In the genomic region with DNA sequence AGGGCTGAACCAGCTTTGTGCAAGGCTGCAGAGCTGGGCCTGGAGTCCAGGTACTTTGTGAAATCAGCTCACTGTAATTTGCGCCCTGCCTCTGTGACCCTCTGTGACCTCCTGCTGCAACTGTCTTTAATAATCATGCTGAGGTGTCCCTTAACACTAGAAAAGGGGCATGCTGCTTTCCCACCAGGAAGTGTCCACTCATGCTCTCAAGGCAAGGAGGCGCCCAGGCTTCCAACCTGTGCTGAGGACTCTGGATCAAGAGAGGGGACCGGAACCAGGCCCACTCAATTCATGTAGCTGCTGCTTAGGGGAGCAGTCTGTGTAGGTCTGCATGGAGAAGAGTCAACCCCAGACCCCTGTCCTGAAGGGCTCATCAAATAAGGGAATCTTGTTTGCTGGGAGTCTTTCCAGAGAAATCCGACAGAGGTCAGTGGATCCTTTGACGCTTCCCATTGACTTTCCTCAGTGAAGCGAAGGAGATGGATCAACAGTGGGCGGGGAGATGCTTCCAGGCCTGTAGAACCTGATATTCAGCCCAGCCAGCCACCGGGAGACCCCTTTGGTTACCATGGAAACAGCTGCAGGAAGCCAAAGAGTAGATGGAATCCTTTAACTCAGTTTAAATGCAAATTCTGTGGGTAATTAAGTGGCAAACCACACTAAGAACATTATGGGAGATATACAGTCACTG, we compare ENCODE assay signal across 24 cellular contexts.
DNase-seq lines count a peak whose midpoint lies in the region; ATAC-seq, FAIRE-seq and TF ChIP-seq lines count a peak whose summit lies in the region.
"Had no signal": no experiment of that assay in that cellular context is flagged by ENCODE, and none has a peak within 500 bp of the region (broad histone marks: within the 10 kb centered on the region; RNA-seq: fewer than 3 reads in every experiment).

No MANE protein-coding gene starts in this region.

- intact Hi-C loops in thyroid gland (cut with DNase I): no loop called here

- TF ChIP-seq CTCF in thyroid gland (IDR thresholded peaks at IDR 0.05): no peak

- H3K27ac Mint-ChIP-seq in stimulated activated memory B cell treated with anti-CD40 and anti-IgM and Interleukin-4, amounts not matched to agents 10 μg/mL and 1 μg/mL and 100 μg/mL, for 72 hours: no peak overlapping the region
- H3K27ac Mint-ChIP-seq: activated B cell treated with CpG ODN at 0.5 μM for 24 hours; activated naive CD8-positive, alpha-beta T cell treated with anti-CD3 and anti-CD28 coated beads for 36 hours; activated T-helper 2 cell treated with anti-CD3 and anti-CD28 coated beads, Interferon-gamma antibody, Interleukin-2, Interleukin-4, amounts not matched to agents 10 μg/mL and 5 μg/mL and 100 μg/mL, durations not matched to agents 14 hours and 24 hours and 36 hours had no signal

- 71 to 79% methylated on average over 7 to 8 of the region's 8 CpGs for WGBS in thyroid gland, 2 donors

- no peak overlapping the region for H3K4me3 Mint-ChIP-seq in stimulated activated memory B cell treated with anti-CD40 and anti-IgM and Interleukin-4, amounts not matched to agents 10 μg/mL and 1 μg/mL and 100 μg/mL, for 72 hours
- H3K4me3 Mint-ChIP-seq: activated B cell treated with CpG ODN at 0.5 μM for 24 hours; activated naive CD8-positive, alpha-beta T cell treated with anti-CD3 and anti-CD28 coated beads for 36 hours; CD8-positive, alpha-beta memory T cell had no signal

- no peak for FAIRE-seq in frontal cortex (lab: Jason Lieb, UNC)
- FAIRE-seq: A549 had no signal

- peak; percentile 45 for ATAC-seq in stimulated activated memory B cell treated with anti-CD40 and anti-IgM and Interleukin-4, amounts not matched to agents 10 μg/mL and 1 μg/mL and 100 μg/mL, for 72 hours
- ATAC-seq: A549, lower lobe of right lung had no signal

- H3K4me3 ChIP-seq in thyroid gland (replicated peaks in 1 of 3): no peak overlapping the region
- H3K4me3 ChIP-seq: A549, hepatocyte, lower lobe of right lung, upper lobe of left lung had no signal

- no peaks in the 10 kb centered on the region for H3K9me3 ChIP-seq in thyroid gland
- H3K9me3 ChIP-seq: A549, lower lobe of right lung, upper lobe of left lung had no signal

- DNase-seq in NCI-H2227 (lab: John Stamatoyannopoulos, UW; ENCODE audit: unreplicated experiment): peak; percentile 1
- DNase-seq in NCI-H2227 treated with DMSO at 0.1 percent for 48 hours (lab: John Stamatoyannopoulos, UW): no peak
- peak; percentile 86 for DNase-seq in SK-N-DZ (ENCODE audit: low spot score)
- peak; percentile 84 for DNase-seq in iPS-NIHi11 (ENCODE audit: low spot score)
- no peak for DNase-seq in NCI-H1930 (lab: John Stamatoyannopoulos, UW)
- no peak for DNase-seq in thyroid gland
- DNase-seq in frontal cortex (ENCODE audit: low spot score in 2 of 2): no peak
- DNase-seq: activated B cell treated with CpG ODN at 0.5 μM for 24 hours; activated CD4-positive, alpha-beta T cell treated with anti-CD3 and anti-CD28 coated beads, Interleukin-2, amount 50 U/mL, for 48 hours; activated naive CD8-positive, alpha-beta T cell treated with anti-CD3 and anti-CD28 coated beads for 36 hours; CD8-positive, alpha-beta memory T cell; erythroblast; foreskin fibroblast; GOT3; lower lobe of right lung; NCI-H1436 treated with DMSO at 0.1 percent for 48 hours; nucleus accumbens; T-helper 9 cell; upper lobe of left lung had no signal

- no peaks in the 10 kb centered on the region for H3K36me3 Mint-ChIP-seq in stimulated activated memory B cell treated with anti-CD40 and anti-IgM and Interleukin-4, amounts not matched to agents 10 μg/mL and 1 μg/mL and 100 μg/mL, for 72 hours
- H3K36me3 Mint-ChIP-seq: activated naive CD8-positive, alpha-beta T cell treated with anti-CD3 and anti-CD28 coated beads for 36 hours; CD8-positive, alpha-beta memory T cell had no signal

- H3K4me1 Mint-ChIP-seq in stimulated activated memory B cell treated with anti-CD40 and anti-IgM and Interleukin-4, amounts not matched to agents 10 μg/mL and 1 μg/mL and 100 μg/mL, for 72 hours: no peaks in the 10 kb centered on the region
- H3K4me1 Mint-ChIP-seq: activated B cell treated with CpG ODN at 0.5 μM for 24 hours; activated naive CD8-positive, alpha-beta T cell treated with anti-CD3 and anti-CD28 coated beads for 36 hours; CD8-positive, alpha-beta memory T cell had no signal

- no peak overlapping the region for H3K27ac ChIP-seq in thyroid gland
- H3K27ac ChIP-seq: A549, hepatocyte, KMS-11, lower lobe of right lung, upper lobe of left lung had no signal

- no peaks in the 10 kb centered on the region for H3K36me3 ChIP-seq in thyroid gland
- H3K36me3 ChIP-seq: lower lobe of right lung, upper lobe of left lung had no signal

- H3K27me3 ChIP-seq in thyroid gland: no peaks in the 10 kb centered on the region
- H3K27me3 ChIP-seq: hepatocyte, upper lobe of left lung had no signal

- TF ChIP-seq POLR2A in thyroid gland (IDR thresholded peaks at IDR 0.05): no peak

- H3K4me1 ChIP-seq in thyroid gland: no peaks in the 10 kb centered on the region
- H3K4me1 ChIP-seq: A549, lower lobe of right lung, upper lobe of left lung had no signal

- no peaks in the 10 kb centered on the region for H3K9me3 Mint-ChIP-seq in stimulated activated memory B cell treated with anti-CD40 and anti-IgM and Interleukin-4, amounts not matched to agents 10 μg/mL and 1 μg/mL and 100 μg/mL, for 72 hours
- H3K9me3 Mint-ChIP-seq: activated B cell treated with CpG ODN at 0.5 μM for 24 hours; activated naive CD8-positive, alpha-beta T cell treated with anti-CD3 and anti-CD28 coated beads for 36 hours; activated T-helper 2 cell treated with anti-CD3 and anti-CD28 coated beads, Interferon-gamma antibody, Interleukin-2, Interleukin-4, amounts not matched to agents 10 μg/mL and 5 μg/mL and 100 μg/mL, durations not matched to agents 14 hours and 24 hours and 36 hours had no signal

- no peaks in the 10 kb centered on the region for H3K27me3 Mint-ChIP-seq in stimulated activated memory B cell treated with anti-CD40 and anti-IgM and Interleukin-4, amounts not matched to agents 10 μg/mL and 1 μg/mL and 100 μg/mL, for 72 hours
- H3K27me3 Mint-ChIP-seq: activated B cell treated with CpG ODN at 0.5 μM for 24 hours; activated naive CD8-positive, alpha-beta T cell treated with anti-CD3 and anti-CD28 coated beads for 36 hours had no signal

Comparison
In these comparisons a context has a peak if more than half of its experiments do, and no peak if none do; other contexts are left out.
1. DNase-seq: peak in NCI-H2227 (single experiment), SK-N-DZ (single experiment) and iPS-NIHi11 (single experiment); none in NCI-H2227 treated with DMSO at 0.1 percent for 48 hours (single experiment), NCI-H1930 (0 of 2), thyroid gland (0 of 2) and frontal cortex (0 of 2).